1 cellular context compared by ENCODE assay signal in the genomic region with DNA sequence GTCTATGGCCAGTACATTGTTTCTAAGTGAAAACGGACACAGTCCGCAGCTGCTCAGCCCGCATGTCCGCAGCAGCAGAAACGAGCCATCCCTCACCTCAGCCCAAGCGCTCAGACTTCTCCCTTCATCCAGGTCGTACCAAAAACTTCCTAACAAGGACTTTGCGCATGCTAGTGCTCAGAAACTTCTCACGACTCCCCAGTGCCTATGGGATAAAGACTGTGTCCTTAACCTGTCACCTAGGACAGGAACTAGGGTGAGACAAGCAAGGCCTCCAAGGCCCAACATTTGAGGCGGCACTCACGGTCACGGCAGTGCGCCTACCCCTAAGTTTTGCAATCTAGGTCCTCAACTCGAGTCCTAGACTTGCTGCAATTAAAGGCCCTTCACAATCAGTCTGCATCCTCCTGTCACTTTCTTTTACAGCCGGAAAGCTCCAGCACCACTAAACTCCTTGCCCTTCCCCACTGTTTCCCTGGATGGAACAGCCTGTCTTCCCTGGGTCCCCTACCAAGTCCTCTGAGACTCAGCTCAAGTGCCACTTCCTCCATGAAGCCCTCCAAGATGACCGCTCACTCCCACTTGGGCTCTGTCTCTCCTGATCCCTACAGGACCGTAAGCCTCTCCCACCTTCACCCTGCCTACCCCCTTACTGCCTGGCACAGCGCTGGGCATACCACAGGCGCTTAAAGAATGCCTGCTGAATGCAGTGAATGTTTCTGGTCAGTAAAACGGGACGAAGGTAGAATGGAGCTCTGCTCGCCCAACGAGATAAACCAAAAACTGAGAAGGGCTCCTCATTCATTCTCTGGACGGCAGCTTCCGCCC.
TF ChIP-seq lines count a peak whose summit lies in the region.

No MANE protein-coding gene starts in this region.

TF ChIP-seq in HEK293, 187 proteins besides CTCF, POLR2A, EP300 and RAD21 (continued from another document and continues in another):
- TF ChIP-seq ZNF148 (tag by site-specific recombination; IDR thresholded peaks at IDR 0.05; ENCODE audit: borderline replicate concordance), result no peak
- no peak for TF ChIP-seq ZNF560 (tag by site-specific recombination; IDR thresholded peaks at IDR 0.05; ENCODE audit: borderline replicate concordance)
- TF ChIP-seq MZF1 (tag by site-specific recombination; IDR thresholded peaks at IDR 0.05; ENCODE audit: borderline replicate concordance), result no peak
- TF ChIP-seq ZFP37 (tag by site-specific recombination; IDR thresholded peaks at IDR 0.05), result no peak
- 0 out of 2 replicates have a peak, but pooled peaks have one; percentile 11 for TF ChIP-seq ZXDB (tag by site-specific recombination; IDR thresholded peaks at IDR 0.05)
- TF ChIP-seq FEZF1 (tag by site-specific recombination; IDR thresholded peaks at IDR 0.05), result no peak
- TF ChIP-seq, protein P1, sequence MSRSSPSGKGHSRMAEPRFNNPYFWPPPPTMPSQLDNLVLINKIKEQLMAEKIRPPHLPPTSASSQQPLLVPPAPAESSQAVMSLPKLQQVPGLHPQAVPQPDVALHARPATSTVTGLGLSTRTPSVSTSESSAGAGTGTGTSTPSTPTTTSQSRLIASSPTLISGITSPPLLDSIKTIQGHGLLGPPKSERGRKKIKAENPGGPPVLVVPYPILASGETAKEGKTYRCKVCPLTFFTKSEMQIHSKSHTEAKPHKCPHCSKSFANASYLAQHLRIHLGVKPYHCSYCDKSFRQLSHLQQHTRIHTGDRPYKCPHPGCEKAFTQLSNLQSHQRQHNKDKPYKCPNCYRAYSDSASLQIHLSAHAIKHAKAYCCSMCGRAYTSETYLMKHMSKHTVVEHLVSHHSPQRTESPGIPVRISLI (tag by site-specific recombination; IDR thresholded peaks at IDR 0.05), result no peak
- TF ChIP-seq BCL11B (tag by site-specific recombination; IDR thresholded peaks at IDR 0.05; ENCODE audit: low read depth), result no peak
- no peak for TF ChIP-seq GLI4 (tag by site-specific recombination; IDR thresholded peaks at IDR 0.05)
- TF ChIP-seq ZNF223 (tag by site-specific recombination; IDR thresholded peaks at IDR 0.05), result no peak
- TF ChIP-seq, protein P2, sequence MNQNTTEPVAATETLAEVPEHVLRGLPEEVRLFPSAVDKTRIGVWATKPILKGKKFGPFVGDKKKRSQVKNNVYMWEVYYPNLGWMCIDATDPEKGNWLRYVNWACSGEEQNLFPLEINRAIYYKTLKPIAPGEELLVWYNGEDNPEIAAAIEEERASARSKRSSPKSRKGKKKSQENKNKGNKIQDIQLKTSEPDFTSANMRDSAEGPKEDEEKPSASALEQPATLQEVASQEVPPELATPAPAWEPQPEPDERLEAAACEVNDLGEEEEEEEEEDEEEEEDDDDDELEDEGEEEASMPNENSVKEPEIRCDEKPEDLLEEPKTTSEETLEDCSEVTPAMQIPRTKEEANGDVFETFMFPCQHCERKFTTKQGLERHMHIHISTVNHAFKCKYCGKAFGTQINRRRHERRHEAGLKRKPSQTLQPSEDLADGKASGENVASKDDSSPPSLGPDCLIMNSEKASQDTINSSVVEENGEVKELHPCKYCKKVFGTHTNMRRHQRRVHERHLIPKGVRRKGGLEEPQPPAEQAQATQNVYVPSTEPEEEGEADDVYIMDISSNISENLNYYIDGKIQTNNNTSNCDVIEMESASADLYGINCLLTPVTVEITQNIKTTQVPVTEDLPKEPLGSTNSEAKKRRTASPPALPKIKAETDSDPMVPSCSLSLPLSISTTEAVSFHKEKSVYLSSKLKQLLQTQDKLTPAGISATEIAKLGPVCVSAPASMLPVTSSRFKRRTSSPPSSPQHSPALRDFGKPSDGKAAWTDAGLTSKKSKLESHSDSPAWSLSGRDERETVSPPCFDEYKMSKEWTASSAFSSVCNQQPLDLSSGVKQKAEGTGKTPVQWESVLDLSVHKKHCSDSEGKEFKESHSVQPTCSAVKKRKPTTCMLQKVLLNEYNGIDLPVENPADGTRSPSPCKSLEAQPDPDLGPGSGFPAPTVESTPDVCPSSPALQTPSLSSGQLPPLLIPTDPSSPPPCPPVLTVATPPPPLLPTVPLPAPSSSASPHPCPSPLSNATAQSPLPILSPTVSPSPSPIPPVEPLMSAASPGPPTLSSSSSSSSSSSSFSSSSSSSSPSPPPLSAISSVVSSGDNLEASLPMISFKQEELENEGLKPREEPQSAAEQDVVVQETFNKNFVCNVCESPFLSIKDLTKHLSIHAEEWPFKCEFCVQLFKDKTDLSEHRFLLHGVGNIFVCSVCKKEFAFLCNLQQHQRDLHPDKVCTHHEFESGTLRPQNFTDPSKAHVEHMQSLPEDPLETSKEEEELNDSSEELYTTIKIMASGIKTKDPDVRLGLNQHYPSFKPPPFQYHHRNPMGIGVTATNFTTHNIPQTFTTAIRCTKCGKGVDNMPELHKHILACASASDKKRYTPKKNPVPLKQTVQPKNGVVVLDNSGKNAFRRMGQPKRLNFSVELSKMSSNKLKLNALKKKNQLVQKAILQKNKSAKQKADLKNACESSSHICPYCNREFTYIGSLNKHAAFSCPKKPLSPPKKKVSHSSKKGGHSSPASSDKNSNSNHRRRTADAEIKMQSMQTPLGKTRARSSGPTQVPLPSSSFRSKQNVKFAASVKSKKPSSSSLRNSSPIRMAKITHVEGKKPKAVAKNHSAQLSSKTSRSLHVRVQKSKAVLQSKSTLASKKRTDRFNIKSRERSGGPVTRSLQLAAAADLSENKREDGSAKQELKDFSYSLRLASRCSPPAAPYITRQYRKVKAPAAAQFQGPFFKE (tag by site-specific recombination; IDR thresholded peaks at IDR 0.05; ENCODE audit: borderline replicate concordance), result no peak
- TF ChIP-seq ZNF600 (tag by site-specific recombination; IDR thresholded peaks at IDR 0.05), result peak; percentile 45; the same call in 1 of the 2 replicates
- TF ChIP-seq ZNF629 (tag by site-specific recombination; IDR thresholded peaks at IDR 0.05), result no peak
- no peak; the same call in 1 of the 2 replicates for TF ChIP-seq WT1 (tag by site-specific recombination; IDR thresholded peaks at IDR 0.05)
- TF ChIP-seq ZNF138 (tag by site-specific recombination; IDR thresholded peaks at IDR 0.05; ENCODE audit: borderline replicate concordance), result no peak
- TF ChIP-seq, protein P3, sequence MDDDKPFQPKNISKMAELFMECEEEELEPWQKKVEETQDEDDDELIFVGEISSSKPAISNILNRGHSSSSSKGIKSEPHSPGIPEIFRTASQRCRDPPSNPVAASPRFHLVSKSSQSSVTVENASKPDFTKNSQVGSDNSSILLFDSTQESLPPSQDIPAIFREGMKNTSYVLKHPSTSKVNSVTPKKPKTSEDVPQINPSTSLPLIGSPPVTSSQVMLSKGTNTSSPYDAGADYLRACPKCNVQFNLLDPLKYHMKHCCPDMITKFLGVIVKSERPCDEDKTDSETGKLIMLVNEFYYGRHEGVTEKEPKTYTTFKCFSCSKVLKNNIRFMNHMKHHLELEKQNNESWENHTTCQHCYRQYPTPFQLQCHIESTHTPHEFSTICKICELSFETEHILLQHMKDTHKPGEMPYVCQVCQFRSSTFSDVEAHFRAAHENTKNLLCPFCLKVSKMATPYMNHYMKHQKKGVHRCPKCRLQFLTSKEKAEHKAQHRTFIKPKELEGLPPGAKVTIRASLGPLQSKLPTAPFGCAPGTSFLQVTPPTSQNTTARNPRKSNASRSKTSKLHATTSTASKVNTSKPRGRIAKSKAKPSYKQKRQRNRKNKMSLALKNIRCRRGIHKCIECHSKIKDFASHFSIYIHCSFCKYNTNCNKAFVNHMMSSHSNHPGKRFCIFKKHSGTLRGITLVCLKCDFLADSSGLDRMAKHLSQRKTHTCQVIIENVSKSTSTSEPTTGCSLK (tag by site-specific recombination; IDR thresholded peaks at IDR 0.05), result no peak
- TF ChIP-seq ZNF366 (tag by site-specific recombination; conservative IDR thresholded peaks at IDR 0.05), result no peak
- TF ChIP-seq ZNF580 (tag by site-specific recombination; IDR thresholded peaks at IDR 0.05), result peak; percentile 94
- no peak for TF ChIP-seq ZNF394 (tag by site-specific recombination; IDR thresholded peaks at IDR 0.05; ENCODE audit: borderline replicate concordance)
- no peak for TF ChIP-seq ZNF514 (tag by site-specific recombination; IDR thresholded peaks at IDR 0.05)
- no peak for TF ChIP-seq KLF8 (tag by site-specific recombination; IDR thresholded peaks at IDR 0.05)
- no peak for TF ChIP-seq ZNF398 (tag by site-specific recombination; IDR thresholded peaks at IDR 0.05)
- no peak for TF ChIP-seq ZNF639 (tag by site-specific recombination; IDR thresholded peaks at IDR 0.05)
- 0 out of 2 replicates have a peak, but pooled peaks have one; percentile 55 for TF ChIP-seq KLF16 (tag by site-specific recombination; IDR thresholded peaks at IDR 0.05)
- TF ChIP-seq, protein P4, sequence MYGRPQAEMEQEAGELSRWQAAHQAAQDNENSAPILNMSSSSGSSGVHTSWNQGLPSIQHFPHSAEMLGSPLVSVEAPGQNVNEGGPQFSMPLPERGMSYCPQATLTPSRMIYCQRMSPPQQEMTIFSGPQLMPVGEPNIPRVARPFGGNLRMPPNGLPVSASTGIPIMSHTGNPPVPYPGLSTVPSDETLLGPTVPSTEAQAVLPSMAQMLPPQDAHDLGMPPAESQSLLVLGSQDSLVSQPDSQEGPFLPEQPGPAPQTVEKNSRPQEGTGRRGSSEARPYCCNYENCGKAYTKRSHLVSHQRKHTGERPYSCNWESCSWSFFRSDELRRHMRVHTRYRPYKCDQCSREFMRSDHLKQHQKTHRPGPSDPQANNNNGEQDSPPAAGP (tag by site-specific recombination; IDR thresholded peaks at IDR 0.05), result peak; percentile 41
- TF ChIP-seq, protein P5, sequence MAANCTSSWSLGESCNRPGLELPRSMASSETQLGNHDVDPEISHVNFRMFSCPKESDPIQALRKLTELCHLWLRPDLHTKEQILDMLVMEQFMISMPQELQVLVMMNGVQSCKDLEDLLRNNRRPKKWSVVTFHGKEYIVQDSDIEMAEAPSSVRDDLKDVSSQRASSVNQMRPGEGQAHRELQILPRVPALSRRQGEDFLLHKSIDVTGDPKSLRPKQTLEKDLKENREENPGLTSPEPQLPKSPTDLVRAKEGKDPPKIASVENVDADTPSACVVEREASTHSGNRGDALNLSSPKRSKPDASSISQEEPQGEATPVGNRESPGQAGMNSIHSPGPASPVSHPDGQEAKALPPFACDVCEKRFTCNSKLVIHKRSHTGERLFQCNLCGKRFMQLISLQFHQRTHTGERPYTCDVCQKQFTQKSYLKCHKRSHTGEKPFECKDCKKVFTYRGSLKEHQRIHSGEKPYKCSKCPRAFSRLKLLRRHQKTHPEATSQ (tag by site-specific recombination; IDR thresholded peaks at IDR 0.05), result peak; percentile 97
- peak; percentile 23; the same call in 1 of the 2 replicates for TF ChIP-seq ZBTB17 (tag by site-specific recombination; IDR thresholded peaks at IDR 0.05)
- no peak for TF ChIP-seq ZNF561 (tag by site-specific recombination; IDR thresholded peaks at IDR 0.05; ENCODE audit: borderline replicate concordance)
